ENCODE assay signal across 8 cellular contexts in genomic region chr16:1771072-1771863, GRCh38. TPM values are rescaled to one million over a fixed set of nuclear protein-coding genes. Genes with fewer than 3 reads are reported as not detected.
DNase-seq lines count a peak whose midpoint lies in the region; ATAC-seq and TF ChIP-seq lines count a peak whose summit lies in the region.

Gene NME3 (minus strand): TSS chr16:1771543. CDS start chr16:1771534, 9 bp downstream.

- H3K4me3 ChIP-seq in CD4-positive, alpha-beta memory T cell (ENCODE audit: low read length in 2 of 2) = peak within 1 kb of the TSS; percentile 45 to 88
- peak within 1 kb of the TSS; percentile 91 for H3K4me3 ChIP-seq in HFF-Myc (replicated peaks; ENCODE audit: low read depth, low read length)
- H3K4me3 ChIP-seq in SK-N-MC = peak within 1 kb of the TSS; percentile 96

- H3K27ac ChIP-seq in CD4-positive, alpha-beta memory T cell (ENCODE audit: low read depth, low read length) = peak within 1 kb of the TSS; percentile 72
- H3K27ac ChIP-seq in SK-N-MC = peak within 1 kb of the TSS; percentile 18; the same call in 1 of the 2 replicates

- CTCF ChIA-PET in CD4-positive, alpha-beta memory T cell (lab: Charles Lee; ENCODE audit: partially characterized antibody) = interaction anchor here (2.3 kb wide), 1 partner anchor 11 kb away, joined by 16 read pairs; the partner anchor contains the start of genes NUBP2 and SPSB3

- H3K36me3 Mint-ChIP-seq in CD4-positive, alpha-beta memory T cell = peaks cover 4 to 22% of the 10 kb centered on the region in 2 donors

- TF ChIP-seq CTCF in HFF-Myc (IDR thresholded peaks at IDR 0.05; ENCODE audit: low read depth, low read length, missing control alignments) (no peak), subcutaneous adipose tissue (IDR thresholded peaks at IDR 0.05; ENCODE audit: low read depth) (no peak)

- no peak for ATAC-seq in HG03460 (IDR thresholded peaks at IDR 0.05; ENCODE audit: unreplicated experiment)

- H3K9me3 ChIP-seq in CD4-positive, alpha-beta memory T cell (ENCODE audit: control insufficient read depth in 1 of 2, low read length in 2 of 2) = no peaks in the 10 kb centered on the region
- no peaks in the 10 kb centered on the region for H3K9me3 ChIP-seq in SK-N-MC (ENCODE audit: low read depth, low read length)

- H3K36me3 ChIP-seq in CD4-positive, alpha-beta memory T cell (ENCODE audit: insufficient read depth, low read length) = no peaks in the 10 kb centered on the region
- peaks cover 3% of the 10 kb centered on the region for H3K36me3 ChIP-seq in SK-N-MC (ENCODE audit: insufficient read depth, low read length)

- H3K4me1 Mint-ChIP-seq in CD4-positive, alpha-beta memory T cell = peaks cover 9 to 32% (median 15%) of the 10 kb centered on the region in 4 donors

- intact Hi-C loops in CD4-positive, alpha-beta memory T cell (cut with micrococcal nuclease) = loop anchor here (2.0 to 5.0 kb wide), 2 partner anchors 64 to 761 kb away; partner anchors contain the start of genes CEMP1 and MAPK8IP3

- no peaks in the 10 kb centered on the region for H3K27me3 ChIP-seq in CD4-positive, alpha-beta memory T cell (ENCODE audit: insufficient read depth, low read length)

- peak within 1 kb of the TSS; percentile 90 to 97 (median 95) for H3K27ac Mint-ChIP-seq in CD4-positive, alpha-beta memory T cell

- peaks cover 29% of the 10 kb centered on the region for H3K4me1 ChIP-seq in CD4-positive, alpha-beta memory T cell (ENCODE audit: insufficient read depth, low read length)

- DNase-seq in CD4-positive, alpha-beta memory T cell = peak; percentile 68 to 79 (median 72)
- no peak for DNase-seq in HFF-Myc (ENCODE audit: extremely low read depth, low read depth)
- no peak for DNase-seq in SK-N-MC (ENCODE audit: low read depth, low spot score)
- peak; percentile 81 for DNase-seq in activated naive CD4-positive, alpha-beta T cell treated with anti-CD3 and anti-CD28 coated beads, Interleukin-2, amount 50 U/mL, for 16 hours
- peak; percentile 58 for DNase-seq in globus pallidus (ENCODE audit: low spot score)
- peak; percentile 43 for DNase-seq in occipital lobe (lab: John Stamatoyannopoulos, UW)

- H3K4me3 Mint-ChIP-seq in CD4-positive, alpha-beta memory T cell = peak within 1 kb of the TSS; percentile 85 to 98 (median 96)

- H3K27me3 Mint-ChIP-seq in CD4-positive, alpha-beta memory T cell = no peaks in the 10 kb centered on the region

- POLR2A ChIA-PET in CD4-positive, alpha-beta memory T cell (lab: Charles Lee; ENCODE audit: partially characterized antibody) = interaction anchor here (1.0 to 11.4 kb wide), 10 partner anchors 9 to 1007 kb away, joined by 3 to 185 read pairs (median 6); partner anchors contain the start of genes FAHD1, HAGH, MAPK8IP3 and NUBP2

- peak within 1 kb of the TSS; percentile 97 for H3K9ac ChIP-seq in SK-N-MC (ENCODE audit: insufficient read length)

- H3K9me3 Mint-ChIP-seq in CD4-positive, alpha-beta memory T cell = no peaks in the 10 kb centered on the region

RNA-seq across cellular contexts. Expression of gene NME3, which starts in this region (rescaled TPM):
- 10 to 100 TPM; 84.2 to 88.6 TPM for total RNA-seq in CD4-positive, alpha-beta memory T cell
- polyA plus RNA-seq in CD4-positive, alpha-beta memory T cell = 10 to 100 TPM; 64.1 to 70.4 TPM
- total RNA-seq in occipital lobe = 26.2 TPM
- 100 to 1,000 TPM in 1 of 4 donors, 10 to 100 TPM in 3; 34.1 to 102 (median 62.8) TPM for total RNA-seq in subcutaneous adipose tissue

Comparison
In these comparisons a context has a peak if more than half of its experiments do, and no peak if none do; other contexts are left out.
1. DNase-seq: peak in CD4-positive, alpha-beta memory T cell (5 of 5), activated naive CD4-positive, alpha-beta T cell treated with anti-CD3 and anti-CD28 coated beads, Interleukin-2, amount 50 U/mL, for 16 hours (single experiment), globus pallidus (single experiment) and occipital lobe (single experiment); none in HFF-Myc (single experiment) and SK-N-MC (single experiment).
2. Peak in every context shown above with its lines, with median percentiles within 50 percentile points of each other: H3K4me3 ChIP-seq.